Comparison of ENCODE assay signal across 16 cellular contexts in the genomic region with DNA sequence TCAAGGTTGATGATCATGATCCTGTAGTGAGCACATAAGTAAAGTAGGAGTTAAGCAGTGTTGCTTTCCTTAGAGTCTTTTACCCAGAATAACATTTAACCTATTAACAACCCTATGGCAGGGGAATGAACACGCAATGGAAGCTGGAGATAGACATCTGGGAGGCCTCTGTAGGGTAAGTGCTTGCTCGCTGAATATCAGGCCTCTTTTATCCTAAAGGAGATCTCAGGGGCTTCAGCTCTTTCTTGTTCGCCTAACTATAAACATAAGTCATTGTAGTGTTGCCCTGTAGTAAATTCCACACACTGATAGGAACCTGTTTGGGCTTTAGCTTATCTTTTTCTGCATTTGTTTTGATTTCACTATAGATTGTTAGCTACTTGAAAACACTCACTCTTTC.
DNase-seq lines count a peak whose midpoint lies in the region; TF ChIP-seq lines count a peak whose summit lies in the region.
"Had no signal": no experiment of that assay in that cellular context is flagged by ENCODE, and none has a peak within 500 bp of the region (broad histone marks: within the 10 kb centered on the region; RNA-seq: fewer than 3 reads in every experiment).

No MANE protein-coding gene starts in this region.

- 42% methylated on average over 3 of the region's 3 CpGs for WGBS in hepatocyte (ENCODE audit: low lambda C conversion rate, missing lambda C conversion rate)
- no CpG with 5 or more reads among the region's 3 CpGs for WGBS in trophoblast cell (ENCODE audit: extremely low coverage, insufficient coverage, insufficient read length)
- WGBS in testis, 2 donors, result 91 to 97% methylated on average over 3 of the region's 3 CpGs

- no peak overlapping the region for H4K91ac ChIP-seq in trophoblast cell (ENCODE audit: low read depth, low read length)

- H3K27me3 ChIP-seq in hepatocyte (no peaks in the 10 kb centered on the region), trophoblast cell (ENCODE audit: insufficient read depth, low read length) (no peaks in the 10 kb centered on the region), testis (no peaks in the 10 kb centered on the region)

- H3K27ac Mint-ChIP-seq in activated CD4-positive, alpha-beta T cell treated with anti-CD3 and anti-CD28 coated beads, Interleukin-2, amount 10 ng/mL, durations not matched to agents 24 days and 14 days, result no peak overlapping the region
- no peak overlapping the region for H3K27ac Mint-ChIP-seq in progenitor cell of endocrine pancreas
- H3K27ac Mint-ChIP-seq: CD4-positive, alpha-beta T cell; H9 had no signal

- peak; percentile 10 for DNase-seq in activated CD4-positive, alpha-beta T cell treated with anti-CD3 and anti-CD28 coated beads, Interleukin-2, amount 10 ng/mL, durations not matched to agents 24 days and 14 days
- DNase-seq in activated CD4-positive, alpha-beta T cell treated with anti-CD3 and anti-CD28 coated beads for 1 hour, result no peak
- DNase-seq in hepatocyte (ENCODE audit: low spot score) (no peak), trophoblast cell (no peak), testis (no peak), progenitor cell of endocrine pancreas (ENCODE audit: low spot score, unreplicated experiment) (no peak)
- DNase-seq in stimulated activated CD4-positive, alpha-beta T cell treated with anti-CD3 and anti-CD28 coated beads, Interleukin-4, amount 100 ng/mL, for 4 hours, result no peak
- DNase-seq: AML-193; CD4-positive, alpha-beta T cell; DMS 273 treated with DMSO at 0.1 percent for 48 hours; DND-41; EL; H9 had no signal

- peaks cover 5% of the 10 kb centered on the region for H3K79me1 ChIP-seq in trophoblast cell (ENCODE audit: low read length)

- no peak overlapping the region for H3K18ac ChIP-seq in trophoblast cell (ENCODE audit: low read length)

- H2AFZ ChIP-seq in hepatocyte (no peak overlapping the region), trophoblast cell (ENCODE audit: insufficient read depth, low read length, poor library complexity) (no peak overlapping the region)

- no peak overlapping the region for H2BK120ac ChIP-seq in trophoblast cell (ENCODE audit: insufficient read depth, low read length, poor library complexity)

- H3K9me3 Mint-ChIP-seq in activated CD4-positive, alpha-beta T cell treated with anti-CD3 and anti-CD28 coated beads, Interleukin-2, amount 10 ng/mL, durations not matched to agents 24 days and 14 days, result no peaks in the 10 kb centered on the region
- H3K9me3 Mint-ChIP-seq in progenitor cell of endocrine pancreas (ENCODE audit: low read depth), result no peaks in the 10 kb centered on the region
- H3K9me3 Mint-ChIP-seq: CD4-positive, alpha-beta T cell; H9 had no signal

- no peaks in the 10 kb centered on the region for H3K27me3 Mint-ChIP-seq in activated CD4-positive, alpha-beta T cell treated with anti-CD3 and anti-CD28 coated beads, Interleukin-2, amount 10 ng/mL, durations not matched to agents 24 days and 14 days
- H3K27me3 Mint-ChIP-seq in progenitor cell of endocrine pancreas, result peaks cover 36% of the 10 kb centered on the region
- H3K27me3 Mint-ChIP-seq: CD4-positive, alpha-beta T cell had no signal

- H4K20me1 ChIP-seq in hepatocyte (ENCODE audit: insufficient read depth, poor library complexity, severe bottlenecking), result no peaks in the 10 kb centered on the region

- peak overlapping the region; percentile 22 for H3K27ac ChIP-seq in hepatocyte
- H3K27ac ChIP-seq in trophoblast cell (ENCODE audit: low read depth, low read length), result peak overlapping the region; percentile 23
- no peak overlapping the region for H3K27ac ChIP-seq in testis
- H3K27ac ChIP-seq: 22Rv1, A549, C4-2B had no signal

- H2BK5ac ChIP-seq in trophoblast cell (ENCODE audit: low read depth, low read length, poor library complexity), result no peak overlapping the region

- H3K9ac ChIP-seq in trophoblast cell (ENCODE audit: low read length), result no peak overlapping the region

- no peak overlapping the region for H3K23ac ChIP-seq in trophoblast cell (ENCODE audit: low read length)

- H3K36me3 ChIP-seq in hepatocyte (replicated peaks; ENCODE audit: insufficient read depth, low read depth) (no peaks in the 10 kb centered on the region), trophoblast cell (ENCODE audit: control insufficient read depth in 1 of 2, insufficient read depth in 2 of 2, low read length in 2 of 2) (no peaks in the 10 kb centered on the region), testis (ENCODE audit: low read depth, missing control alignments) (no peaks in the 10 kb centered on the region)

- no peaks in the 10 kb centered on the region for H3K9me2 ChIP-seq in hepatocyte (replicated peaks; ENCODE audit: insufficient read depth)

- H3K9me3 ChIP-seq in hepatocyte (ENCODE audit: low read depth) (no peaks in the 10 kb centered on the region), trophoblast cell (ENCODE audit: insufficient read depth, low read depth, low read length) (no peaks in the 10 kb centered on the region), testis (no peaks in the 10 kb centered on the region)
- H3K9me3 ChIP-seq: A549 had no signal

- H3K14ac ChIP-seq in trophoblast cell (ENCODE audit: low read length), result no peak overlapping the region

- H3K4me3 ChIP-seq in hepatocyte (no peak overlapping the region), trophoblast cell (ENCODE audit: low read depth, low read length) (no peak overlapping the region), testis (no peak overlapping the region)
- H3K4me3 ChIP-seq: A549 had no signal

- no peaks in the 10 kb centered on the region for H3K79me2 ChIP-seq in hepatocyte
- H3K79me2 ChIP-seq in trophoblast cell (ENCODE audit: control insufficient read depth, insufficient read depth, low read length, poor library complexity), result no peaks in the 10 kb centered on the region

- H4K8ac ChIP-seq in trophoblast cell (ENCODE audit: low read depth, low read length), result no peak overlapping the region

- TF ChIP-seq CTCF in hepatocyte (IDR thresholded peaks at IDR 0.05; ENCODE audit: poor library complexity), result no peak
- no peak for TF ChIP-seq CTCF in testis (IDR thresholded peaks at IDR 0.05)
- no peak for TF ChIP-seq CTCF in progenitor cell of endocrine pancreas (IDR thresholded peaks at IDR 0.05; ENCODE audit: unreplicated experiment)

- no peaks in the 10 kb centered on the region for H3K36me3 Mint-ChIP-seq in activated CD4-positive, alpha-beta T cell treated with anti-CD3 and anti-CD28 coated beads, Interleukin-2, amount 10 ng/mL, durations not matched to agents 24 days and 14 days (ENCODE audit: low read depth)
- no peaks in the 10 kb centered on the region for H3K36me3 Mint-ChIP-seq in progenitor cell of endocrine pancreas (ENCODE audit: insufficient read depth)

- no peak overlapping the region for H4K12ac ChIP-seq in trophoblast cell (ENCODE audit: low read depth, low read length)

- H3K4ac ChIP-seq in trophoblast cell (ENCODE audit: low read depth, low read length), result no peak overlapping the region

- intact Hi-C loops in activated CD4-positive, alpha-beta T cell treated with anti-CD3 and anti-CD28 coated beads, Interleukin-2, amount 10 ng/mL, durations not matched to agents 24 days and 14 days (cut with micrococcal nuclease), result no loop called here
- intact Hi-C loops in testis (cut with DNase I; ENCODE audit: low total_unique reads), result no loop called here

- no peak for TF ChIP-seq POLR2A in testis (IDR thresholded peaks at IDR 0.05)

- H2AK5ac ChIP-seq in trophoblast cell (ENCODE audit: low read length), result no peak overlapping the region

- no peaks in the 10 kb centered on the region for H3K4me1 Mint-ChIP-seq in activated CD4-positive, alpha-beta T cell treated with anti-CD3 and anti-CD28 coated beads, Interleukin-2, amount 10 ng/mL, durations not matched to agents 24 days and 14 days
- H3K4me1 Mint-ChIP-seq in progenitor cell of endocrine pancreas (ENCODE audit: low read depth), result peaks cover 2% of the 10 kb centered on the region

- H3K4me2 ChIP-seq in hepatocyte, result no peak overlapping the region
- no peak overlapping the region for H3K4me2 ChIP-seq in trophoblast cell (ENCODE audit: low read length)

- H3K4me3 Mint-ChIP-seq in activated CD4-positive, alpha-beta T cell treated with anti-CD3 and anti-CD28 coated beads, Interleukin-2, amount 10 ng/mL, durations not matched to agents 24 days and 14 days, result no peak overlapping the region
- no peak overlapping the region for H3K4me3 Mint-ChIP-seq in progenitor cell of endocrine pancreas (ENCODE audit: low read depth)
- H3K4me3 Mint-ChIP-seq: CD4-positive, alpha-beta T cell; H9 had no signal

- no peak overlapping the region for H2BK12ac ChIP-seq in trophoblast cell (ENCODE audit: low read length)

- peaks cover 23% of the 10 kb centered on the region for H3K4me1 ChIP-seq in hepatocyte (ENCODE audit: insufficient read depth)
- H3K4me1 ChIP-seq in trophoblast cell (ENCODE audit: control insufficient read depth in 1 of 2, insufficient read depth in 2 of 2, low read length in 2 of 2), result peaks cover 0 to 6% of the 10 kb centered on the region in 2 experiments
- no peaks in the 10 kb centered on the region for H3K4me1 ChIP-seq in testis

Comparison
In these comparisons a context has a peak if more than half of its experiments do, and no peak if none do; other contexts are left out.
1. H3K27ac ChIP-seq: peak in hepatocyte (single experiment) and trophoblast cell (single experiment); none in testis (0 of 2).